Comparison of ENCODE assay signal across 1 cellular context in the genomic region with DNA sequence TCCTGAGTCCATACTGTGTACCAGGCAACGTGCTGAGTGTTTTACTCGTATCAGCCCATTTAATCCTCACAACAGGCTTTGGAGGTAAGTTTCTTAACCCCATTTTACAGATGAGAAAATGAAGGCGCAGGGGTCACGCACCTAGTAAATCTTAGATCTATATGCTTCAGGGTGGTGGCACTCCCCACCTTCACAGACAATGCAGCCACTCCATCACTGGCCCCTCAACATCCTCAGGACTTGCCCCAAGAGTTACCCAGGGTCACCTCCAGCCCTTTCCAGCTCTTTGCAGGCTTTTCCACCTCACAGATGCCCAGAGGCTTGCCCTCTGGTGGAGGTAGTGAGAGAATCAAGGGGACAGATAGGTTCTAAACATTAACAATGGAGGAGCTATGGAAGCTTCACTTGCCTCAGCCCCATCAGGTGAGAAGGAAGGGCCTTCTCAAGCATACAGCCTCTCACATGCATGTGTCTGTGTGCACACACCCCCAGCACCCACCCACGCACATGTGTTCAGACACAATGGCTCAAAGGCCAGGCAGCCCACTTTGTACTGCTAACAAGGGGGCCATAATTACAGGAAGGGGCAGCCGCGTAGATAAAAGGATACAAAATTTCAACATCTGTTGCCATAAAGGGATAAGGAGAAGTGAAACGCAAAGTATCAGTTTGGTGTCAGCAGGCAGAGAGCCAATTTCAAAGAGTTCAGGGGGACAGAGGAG.
TF ChIP-seq lines count a peak whose summit lies in the region.

No MANE protein-coding gene starts in this region.

TF ChIP-seq in GM12878, 131 proteins besides CTCF, POLR2A, EP300 and RAD21 (continues in another document):
- TF ChIP-seq, protein P1, sequence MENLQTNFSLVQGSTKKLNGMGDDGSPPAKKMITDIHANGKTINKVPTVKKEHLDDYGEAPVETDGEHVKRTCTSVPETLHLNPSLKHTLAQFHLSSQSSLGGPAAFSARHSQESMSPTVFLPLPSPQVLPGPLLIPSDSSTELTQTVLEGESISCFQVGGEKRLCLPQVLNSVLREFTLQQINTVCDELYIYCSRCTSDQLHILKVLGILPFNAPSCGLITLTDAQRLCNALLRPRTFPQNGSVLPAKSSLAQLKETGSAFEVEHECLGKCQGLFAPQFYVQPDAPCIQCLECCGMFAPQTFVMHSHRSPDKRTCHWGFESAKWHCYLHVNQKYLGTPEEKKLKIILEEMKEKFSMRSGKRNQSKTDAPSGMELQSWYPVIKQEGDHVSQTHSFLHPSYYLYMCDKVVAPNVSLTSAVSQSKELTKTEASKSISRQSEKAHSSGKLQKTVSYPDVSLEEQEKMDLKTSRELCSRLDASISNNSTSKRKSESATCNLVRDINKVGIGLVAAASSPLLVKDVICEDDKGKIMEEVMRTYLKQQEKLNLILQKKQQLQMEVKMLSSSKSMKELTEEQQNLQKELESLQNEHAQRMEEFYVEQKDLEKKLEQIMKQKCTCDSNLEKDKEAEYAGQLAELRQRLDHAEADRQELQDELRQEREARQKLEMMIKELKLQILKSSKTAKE (IDR thresholded peaks at IDR 0.05; ENCODE audit: low read depth, poor library complexity, severe bottlenecking), result peak; percentile 30
- TF ChIP-seq TAF1 (IDR thresholded peaks at IDR 0.05; ENCODE audit: borderline replicate concordance, low read depth, low read length) (0 out of 2 replicates have a peak, but pooled peaks have one; percentile 40), CBX3 (IDR thresholded peaks at IDR 0.05; ENCODE audit: borderline replicate concordance, low read depth) (no peak), ATF7 (IDR thresholded peaks at IDR 0.05; ENCODE audit: low read depth) (peak; percentile 76), SMARCA5 (IDR thresholded peaks at IDR 0.05) (peak; percentile 81), ZBTB33 (IDR thresholded peaks at IDR 0.05) (no peak), CUX1 (IDR thresholded peaks at IDR 0.05; ENCODE audit: insufficient replicate concordance, low read depth, low read length) (no peak), NFXL1 (IDR thresholded peaks at IDR 0.05; ENCODE audit: borderline replicate concordance) (no peak), CHD1 (IDR thresholded peaks at IDR 0.05; ENCODE audit: low read depth, low read length) (no peak), NR2F1 (conservative IDR thresholded peaks at IDR 0.05) (peak; percentile 59; the same call in 1 of the 2 replicates), SRF (IDR thresholded peaks at IDR 0.05; ENCODE audit: low read depth in 2 of 2, low read length in 2 of 2) (peak in 1 of 2 experiments; percentile 62; a peak in 1 of 4 replicates), JUND (IDR thresholded peaks at IDR 0.05; ENCODE audit: low read depth, low read length) (no peak), NR2C1 (IDR thresholded peaks at IDR 0.05) (no peak), PAX8 (IDR thresholded peaks at IDR 0.05) (0 out of 2 replicates have a peak, but pooled peaks have one; percentile 70), PBX3 (IDR thresholded peaks at IDR 0.05; ENCODE audit: insufficient replicate concordance, low read depth, low read length) (no peak), HDGF (IDR thresholded peaks at IDR 0.05) (peak; percentile 68; the same call in 1 of the 2 replicates), SMAD1 (IDR thresholded peaks at IDR 0.05; ENCODE audit: low read depth, partially characterized antibody) (peak; percentile 70), MEF2A (IDR thresholded peaks at IDR 0.05; ENCODE audit: insufficient read depth, low read depth, low read length) (peak; percentile 72; the same call in 1 of the 2 replicates), SMC3 (IDR thresholded peaks at IDR 0.05; ENCODE audit: borderline replicate concordance, low read length) (0 out of 2 replicates have a peak, but pooled peaks have one; percentile 11), DPF2 (IDR thresholded peaks at IDR 0.05) (peak; percentile 26; the same call in 1 of the 2 replicates), IKZF2 (IDR thresholded peaks at IDR 0.05) (peak; percentile 63 to 67; a peak in 2 of 4 replicates), MTA2 (IDR thresholded peaks at IDR 0.05; ENCODE audit: low read depth) (peak; percentile 91), TARDBP (IDR thresholded peaks at IDR 0.05; ENCODE audit: borderline replicate concordance) (no peak), SPI1 (IDR thresholded peaks at IDR 0.05; ENCODE audit: borderline replicate concordance, insufficient read depth, low read depth, low read length) (peak; percentile 90), IKZF1 (conservative IDR thresholded peaks at IDR 0.05) (peak; percentile 59; the same call in 1 of the 2 replicates), MEF2B (IDR thresholded peaks at IDR 0.05; ENCODE audit: partially characterized antibody, poor library complexity, severe bottlenecking) (peak; percentile 88), FOXM1 (IDR thresholded peaks at IDR 0.05; ENCODE audit: low read depth, low read length) (0 out of 2 replicates have a peak, but pooled peaks have one; percentile 27), BHLHE40 (IDR thresholded peaks at IDR 0.05; ENCODE audit: borderline replicate concordance in 1 of 2, low read depth in 2 of 2, low read length in 1 of 2) (peak; percentile 81 to 89), MLLT1 (IDR thresholded peaks at IDR 0.05) (peak; percentile 50; the same call in 1 of the 2 replicates)
- TF ChIP-seq, protein P2, sequence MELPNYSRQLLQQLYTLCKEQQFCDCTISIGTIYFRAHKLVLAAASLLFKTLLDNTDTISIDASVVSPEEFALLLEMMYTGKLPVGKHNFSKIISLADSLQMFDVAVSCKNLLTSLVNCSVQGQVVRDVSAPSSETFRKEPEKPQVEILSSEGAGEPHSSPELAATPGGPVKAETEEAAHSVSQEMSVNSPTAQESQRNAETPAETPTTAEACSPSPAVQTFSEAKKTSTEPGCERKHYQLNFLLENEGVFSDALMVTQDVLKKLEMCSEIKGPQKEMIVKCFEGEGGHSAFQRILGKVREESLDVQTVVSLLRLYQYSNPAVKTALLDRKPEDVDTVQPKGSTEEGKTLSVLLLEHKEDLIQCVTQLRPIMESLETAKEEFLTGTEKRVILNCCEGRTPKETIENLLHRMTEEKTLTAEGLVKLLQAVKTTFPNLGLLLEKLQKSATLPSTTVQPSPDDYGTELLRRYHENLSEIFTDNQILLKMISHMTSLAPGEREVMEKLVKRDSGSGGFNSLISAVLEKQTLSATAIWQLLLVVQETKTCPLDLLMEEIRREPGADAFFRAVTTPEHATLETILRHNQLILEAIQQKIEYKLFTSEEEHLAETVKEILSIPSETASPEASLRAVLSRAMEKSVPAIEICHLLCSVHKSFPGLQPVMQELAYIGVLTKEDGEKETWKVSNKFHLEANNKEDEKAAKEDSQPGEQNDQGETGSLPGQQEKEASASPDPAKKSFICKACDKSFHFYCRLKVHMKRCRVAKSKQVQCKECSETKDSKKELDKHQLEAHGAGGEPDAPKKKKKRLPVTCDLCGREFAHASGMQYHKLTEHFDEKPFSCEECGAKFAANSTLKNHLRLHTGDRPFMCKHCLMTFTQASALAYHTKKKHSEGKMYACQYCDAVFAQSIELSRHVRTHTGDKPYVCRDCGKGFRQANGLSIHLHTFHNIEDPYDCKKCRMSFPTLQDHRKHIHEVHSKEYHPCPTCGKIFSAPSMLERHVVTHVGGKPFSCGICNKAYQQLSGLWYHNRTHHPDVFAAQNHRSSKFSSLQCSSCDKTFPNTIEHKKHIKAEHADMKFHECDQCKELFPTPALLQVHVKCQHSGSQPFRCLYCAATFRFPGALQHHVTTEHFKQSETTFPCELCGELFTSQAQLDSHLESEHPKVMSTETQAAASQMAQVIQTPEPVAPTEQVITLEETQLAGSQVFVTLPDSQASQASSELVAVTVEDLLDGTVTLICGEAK (IDR thresholded peaks at IDR 0.05; ENCODE audit: borderline replicate concordance), result no peak
- TF ChIP-seq, protein P3, sequence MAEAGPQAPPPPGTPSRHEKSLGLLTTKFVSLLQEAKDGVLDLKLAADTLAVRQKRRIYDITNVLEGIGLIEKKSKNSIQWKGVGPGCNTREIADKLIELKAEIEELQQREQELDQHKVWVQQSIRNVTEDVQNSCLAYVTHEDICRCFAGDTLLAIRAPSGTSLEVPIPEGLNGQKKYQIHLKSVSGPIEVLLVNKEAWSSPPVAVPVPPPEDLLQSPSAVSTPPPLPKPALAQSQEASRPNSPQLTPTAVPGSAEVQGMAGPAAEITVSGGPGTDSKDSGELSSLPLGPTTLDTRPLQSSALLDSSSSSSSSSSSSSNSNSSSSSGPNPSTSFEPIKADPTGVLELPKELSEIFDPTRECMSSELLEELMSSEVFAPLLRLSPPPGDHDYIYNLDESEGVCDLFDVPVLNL (IDR thresholded peaks at IDR 0.05; ENCODE audit: low read depth, low read length), result 0 out of 2 replicates have a peak, but pooled peaks have one; percentile 25
- TF ChIP-seq, protein P4, sequence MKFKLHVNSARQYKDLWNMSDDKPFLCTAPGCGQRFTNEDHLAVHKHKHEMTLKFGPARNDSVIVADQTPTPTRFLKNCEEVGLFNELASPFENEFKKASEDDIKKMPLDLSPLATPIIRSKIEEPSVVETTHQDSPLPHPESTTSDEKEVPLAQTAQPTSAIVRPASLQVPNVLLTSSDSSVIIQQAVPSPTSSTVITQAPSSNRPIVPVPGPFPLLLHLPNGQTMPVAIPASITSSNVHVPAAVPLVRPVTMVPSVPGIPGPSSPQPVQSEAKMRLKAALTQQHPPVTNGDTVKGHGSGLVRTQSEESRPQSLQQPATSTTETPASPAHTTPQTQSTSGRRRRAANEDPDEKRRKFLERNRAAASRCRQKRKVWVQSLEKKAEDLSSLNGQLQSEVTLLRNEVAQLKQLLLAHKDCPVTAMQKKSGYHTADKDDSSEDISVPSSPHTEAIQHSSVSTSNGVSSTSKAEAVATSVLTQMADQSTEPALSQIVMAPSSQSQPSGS (IDR thresholded peaks at IDR 0.05; ENCODE audit: low read length), result peak; percentile 39; the same call in 1 of the 2 replicates
